In genomic region chr17:78665952-78666920, GRCh38 we compare ENCODE assay signal across 8 cellular contexts.
DNase-seq lines count a peak whose midpoint lies in the region; ATAC-seq and TF ChIP-seq lines count a peak whose summit lies in the region.

No MANE protein-coding gene starts in this region.

- H3K27ac ChIP-seq in esophagus squamous epithelium (peak overlapping the region in 3 of 4 donors; percentile 10 to 63 (median 23)), psoas muscle (peak overlapping the region; percentile 44)

- intact Hi-C loops in esophagus squamous epithelium (cut with DNase I) (no loop called here), psoas muscle (cut with DNase I) (no loop called here)

- H3K4me3 ChIP-seq in esophagus squamous epithelium = no peak overlapping the region
- no peak overlapping the region for H3K4me3 ChIP-seq in psoas muscle

- H3K4me1 ChIP-seq in esophagus squamous epithelium (peaks cover 12 to 44% (median 18%) of the 10 kb centered on the region in 3 donors), psoas muscle (peaks cover 5% of the 10 kb centered on the region)

- H3K36me3 ChIP-seq in esophagus squamous epithelium = no peaks in the 10 kb centered on the region
- H3K36me3 ChIP-seq in psoas muscle (ENCODE audit: insufficient read depth in 1 of 2, low read depth in 1 of 2) = no peaks in the 10 kb centered on the region

- TF ChIP-seq POLR2A in esophagus squamous epithelium (IDR thresholded peaks at IDR 0.05) = no peak

- 41 to 51% methylated on average over 13 to 19 of the region's 19 CpGs for WGBS in esophagus squamous epithelium, 2 donors
- 53 to 60% (median 53%) methylated on average over 19 of the region's 19 CpGs for WGBS in psoas muscle, 3 donors

- H3K27me3 ChIP-seq in esophagus squamous epithelium = no peaks in the 10 kb centered on the region
- no peaks in the 10 kb centered on the region for H3K27me3 ChIP-seq in psoas muscle (ENCODE audit: insufficient read depth in 3 of 3, low read length in 2 of 3)

- DNase-seq in activated CD4-positive, alpha-beta T cell treated with anti-CD3 and anti-CD28 coated beads, Interleukin-2, amount 50 U/mL, for 48 hours = peak; percentile 51 to 66
- DNase-seq in esophagus squamous epithelium (lab: John Stamatoyannopoulos, UW) (no peak), psoas muscle (peak in 1 of 2 donors; percentile 50), HCEC 1CT (no peak), putamen (ENCODE audit: low spot score) (no peak), occipital lobe (lab: John Stamatoyannopoulos, UW) (no peak)

- peak; percentile 44 for ATAC-seq in HG02610 (IDR thresholded peaks at IDR 0.05; ENCODE audit: unreplicated experiment)
- peak in 2 of 4 donors; percentile 30 to 46 for ATAC-seq in psoas muscle
- ATAC-seq in HG02884 (IDR thresholded peaks at IDR 0.05; ENCODE audit: unreplicated experiment) = no peak

- H3K9me3 ChIP-seq in esophagus squamous epithelium (no peaks in the 10 kb centered on the region), psoas muscle (no peaks in the 10 kb centered on the region)

- no peak for TF ChIP-seq CTCF in esophagus squamous epithelium (IDR thresholded peaks at IDR 0.05)
- no peak for TF ChIP-seq CTCF in psoas muscle (IDR thresholded peaks at IDR 0.05)

Comparison
In these comparisons a context has a peak if more than half of its experiments do, and no peak if none do; other contexts are left out.
1. DNase-seq: peak in activated CD4-positive, alpha-beta T cell treated with anti-CD3 and anti-CD28 coated beads, Interleukin-2, amount 50 U/mL, for 48 hours (2 of 2); none in esophagus squamous epithelium (single experiment), HCEC 1CT (single experiment), putamen (single experiment) and occipital lobe (single experiment).